In the genomic region with DNA sequence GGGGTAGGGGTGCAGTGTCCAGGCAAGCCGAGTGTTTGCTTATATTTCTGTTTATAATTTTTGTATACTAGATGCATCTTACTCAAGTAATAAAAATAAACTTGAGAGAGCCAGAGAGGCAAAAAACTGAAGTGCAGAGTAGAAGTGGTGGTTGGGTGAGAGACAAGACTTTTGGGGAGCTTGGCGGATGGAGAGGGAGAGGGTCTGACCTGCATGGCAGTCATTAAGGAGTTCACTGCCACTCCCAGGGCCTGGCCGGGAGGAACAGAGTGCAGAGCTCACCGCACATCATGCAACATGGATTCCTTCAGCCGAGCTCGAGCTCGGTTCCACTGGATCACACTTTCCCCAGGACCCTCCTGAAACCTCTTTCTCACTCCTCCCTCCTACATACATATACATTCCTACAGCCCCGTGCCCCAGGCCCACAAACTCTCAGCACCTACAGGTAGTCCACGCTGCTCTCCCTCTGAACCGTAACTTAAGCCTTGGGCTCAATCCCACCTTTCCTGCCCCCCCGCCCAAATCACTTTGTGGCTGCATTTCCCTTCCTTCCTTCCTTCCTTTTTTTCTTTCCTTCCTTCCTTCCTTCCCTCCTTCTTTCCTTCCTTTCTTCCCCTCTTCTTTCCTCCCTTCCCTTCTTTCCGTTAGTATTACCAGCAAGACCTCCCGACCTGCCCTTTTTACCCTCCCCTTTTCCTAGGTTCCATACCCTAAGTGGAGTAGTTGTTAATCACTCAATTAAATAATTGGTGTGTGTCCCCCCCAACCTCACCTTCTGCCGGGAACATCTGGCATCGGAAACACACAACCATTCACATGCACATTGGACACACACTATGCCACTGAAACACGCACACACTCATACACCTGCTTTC, we compare ENCODE assay signal across 1 cellular context.
A peak's percentile ranks its signal among the peaks of the same experiment; 100 is the strongest.
TF ChIP-seq lines count a peak whose summit lies in the region.

No MANE protein-coding gene starts in this region.

TF ChIP-seq in HepG2, 621 proteins besides CTCF, POLR2A, EP300 and RAD21:
- TF ChIP-seq NFATC3 (CRISPR knock-in tag; IDR thresholded peaks at IDR 0.05), result no peak
- TF ChIP-seq, protein P1, sequence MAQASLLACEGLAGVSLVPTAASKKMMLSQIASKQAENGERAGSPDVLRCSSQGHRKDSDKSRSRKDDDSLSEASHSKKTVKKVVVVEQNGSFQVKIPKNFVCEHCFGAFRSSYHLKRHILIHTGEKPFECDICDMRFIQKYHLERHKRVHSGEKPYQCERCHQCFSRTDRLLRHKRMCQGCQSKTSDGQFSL (CRISPR knock-in tag; IDR thresholded peaks at IDR 0.05), result 0 out of 2 replicates have a peak, but pooled peaks have one; percentile 61
- peak; percentile 30 for TF ChIP-seq PCBP2 (optimal IDR thresholded peaks at IDR 0.05; ENCODE audit: low read depth, low read length, poor library complexity, severe bottlenecking)
- TF ChIP-seq, protein P2, sequence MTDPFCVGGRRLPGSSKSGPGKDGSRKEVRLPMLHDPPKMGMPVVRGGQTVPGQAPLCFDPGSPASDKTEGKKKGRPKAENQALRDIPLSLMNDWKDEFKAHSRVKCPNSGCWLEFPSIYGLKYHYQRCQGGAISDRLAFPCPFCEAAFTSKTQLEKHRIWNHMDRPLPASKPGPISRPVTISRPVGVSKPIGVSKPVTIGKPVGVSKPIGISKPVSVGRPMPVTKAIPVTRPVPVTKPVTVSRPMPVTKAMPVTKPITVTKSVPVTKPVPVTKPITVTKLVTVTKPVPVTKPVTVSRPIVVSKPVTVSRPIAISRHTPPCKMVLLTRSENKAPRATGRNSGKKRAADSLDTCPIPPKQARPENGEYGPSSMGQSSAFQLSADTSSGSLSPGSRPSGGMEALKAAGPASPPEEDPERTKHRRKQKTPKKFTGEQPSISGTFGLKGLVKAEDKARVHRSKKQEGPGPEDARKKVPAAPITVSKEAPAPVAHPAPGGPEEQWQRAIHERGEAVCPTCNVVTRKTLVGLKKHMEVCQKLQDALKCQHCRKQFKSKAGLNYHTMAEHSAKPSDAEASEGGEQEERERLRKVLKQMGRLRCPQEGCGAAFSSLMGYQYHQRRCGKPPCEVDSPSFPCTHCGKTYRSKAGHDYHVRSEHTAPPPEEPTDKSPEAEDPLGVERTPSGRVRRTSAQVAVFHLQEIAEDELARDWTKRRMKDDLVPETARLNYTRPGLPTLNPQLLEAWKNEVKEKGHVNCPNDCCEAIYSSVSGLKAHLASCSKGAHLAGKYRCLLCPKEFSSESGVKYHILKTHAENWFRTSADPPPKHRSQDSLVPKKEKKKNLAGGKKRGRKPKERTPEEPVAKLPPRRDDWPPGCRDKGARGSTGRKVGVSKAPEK (CRISPR knock-in tag; IDR thresholded peaks at IDR 0.05; ENCODE audit: borderline replicate concordance), result peak; percentile 83; the same call in 1 of the 2 replicates
- no peak for TF ChIP-seq ZC3H4 (CRISPR knock-in tag; IDR thresholded peaks at IDR 0.05; ENCODE audit: borderline replicate concordance)
- no peak for TF ChIP-seq ZNF678 (CRISPR knock-in tag; IDR thresholded peaks at IDR 0.05)
- peak; percentile 91 for TF ChIP-seq ZNF512 (CRISPR knock-in tag; IDR thresholded peaks at IDR 0.05)
- no peak for TF ChIP-seq PBX3 (CRISPR knock-in tag; IDR thresholded peaks at IDR 0.05; ENCODE audit: borderline replicate concordance)
